8 cellular contexts compared by ENCODE assay signal in the genomic region with DNA sequence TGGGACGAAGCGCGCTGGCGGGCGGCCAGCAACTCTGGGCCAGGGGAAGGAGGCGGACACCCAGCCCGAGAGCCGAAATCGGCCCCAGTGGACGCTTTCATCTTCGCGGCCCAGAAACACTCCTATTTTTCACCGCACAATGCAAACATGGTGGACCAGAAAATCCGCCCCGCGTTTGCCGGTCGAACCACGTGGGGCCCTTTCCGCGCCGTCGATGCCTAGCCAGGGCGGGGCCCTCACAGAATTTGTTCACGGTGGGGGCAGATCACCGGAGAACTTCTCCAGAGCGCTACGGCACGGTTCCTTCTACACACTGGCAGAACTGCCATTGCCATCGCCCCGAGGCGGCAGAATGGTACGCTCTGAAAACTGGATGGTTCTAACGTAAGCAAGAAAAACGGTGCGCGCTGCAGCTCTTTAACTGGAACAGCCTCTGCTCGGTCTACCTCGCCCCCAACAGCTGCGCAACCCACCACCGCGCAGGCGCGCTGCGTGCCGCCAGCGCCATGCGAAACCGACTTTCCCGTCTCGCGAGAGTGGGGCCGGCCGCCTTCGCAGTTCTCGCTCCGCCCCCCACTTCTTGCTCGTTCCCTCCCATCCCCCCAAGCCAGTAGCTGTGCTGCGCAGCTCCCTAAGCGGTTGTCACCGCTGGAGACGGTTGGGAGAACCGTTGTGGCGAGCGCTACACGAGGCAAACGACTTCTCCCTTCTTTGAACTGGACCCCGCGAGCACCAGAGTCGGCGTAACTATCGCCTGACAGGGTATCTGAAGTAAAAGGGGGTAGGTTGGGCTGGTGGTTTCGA. TPM values are rescaled to one million over a fixed set of nuclear protein-coding genes. Genes with fewer than 3 reads are reported as not detected.
DNase-seq lines count a peak whose midpoint lies in the region; ATAC-seq, FAIRE-seq and TF ChIP-seq lines count a peak whose summit lies in the region.

A gene with protein sequence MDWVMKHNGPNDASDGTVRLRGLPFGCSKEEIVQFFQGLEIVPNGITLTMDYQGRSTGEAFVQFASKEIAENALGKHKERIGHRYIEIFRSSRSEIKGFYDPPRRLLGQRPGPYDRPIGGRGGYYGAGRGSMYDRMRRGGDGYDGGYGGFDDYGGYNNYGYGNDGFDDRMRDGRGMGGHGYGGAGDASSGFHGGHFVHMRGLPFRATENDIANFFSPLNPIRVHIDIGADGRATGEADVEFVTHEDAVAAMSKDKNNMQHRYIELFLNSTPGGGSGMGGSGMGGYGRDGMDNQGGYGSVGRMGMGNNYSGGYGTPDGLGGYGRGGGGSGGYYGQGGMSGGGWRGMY (plus strand): TSS at position 610 of the 804 bp plus-strand sequence. CDS start 5,158 bp downstream, outside the sequence.

- peaks cover 54% of the 10 kb centered on the region for H3K79me2 ChIP-seq in astrocyte (ENCODE audit: insufficient read depth, low read length)

- no peaks in the 10 kb centered on the region for H3K36me3 Mint-ChIP-seq in astrocyte (ENCODE audit: low read depth, unreplicated experiment)

- peak within 1 kb of the TSS; percentile 78 for H3K4me3 ChIP-seq in astrocyte (ENCODE audit: insufficient read depth, low read depth, low read length)
- peak within 1 kb of the TSS; percentile 67 for H3K4me3 ChIP-seq in rectal smooth muscle tissue (ENCODE audit: low read length)
- H3K4me3 ChIP-seq in vagina = peak within 1 kb of the TSS; percentile 97 to 98

- peak within 1 kb of the TSS; percentile 97 for H3K4me3 Mint-ChIP-seq in astrocyte (ENCODE audit: unreplicated experiment)

- peak; percentile 49 for DNase-seq in NCI-H2029 treated with DMSO at 0.1 percent for 48 hours (lab: John Stamatoyannopoulos, UW)
- peak; percentile 96 for DNase-seq in T-helper 22 cell (ENCODE audit: low read depth)
- peak; percentile 86 for DNase-seq in astrocyte (ENCODE audit: low read depth)
- peak; percentile 94 for DNase-seq in hepatic stellate cell (ENCODE audit: low spot score)
- DNase-seq in vagina (ENCODE audit: extremely low spot score in 2 of 2) = peak; percentile 97 to 98

- peaks cover 24% of the 10 kb centered on the region for H3K4me1 Mint-ChIP-seq in astrocyte (ENCODE audit: low read depth, unreplicated experiment)

- H2AFZ ChIP-seq in astrocyte (ENCODE audit: low read depth, low read length) = peak within 1 kb of the TSS; percentile 80

- peaks cover 2% of the 10 kb centered on the region for H3K9me3 Mint-ChIP-seq in astrocyte (ENCODE audit: unreplicated experiment)

- H3K4me2 ChIP-seq in astrocyte (ENCODE audit: low read length) = peak within 1 kb of the TSS; percentile 89

- H3K9ac ChIP-seq in astrocyte (ENCODE audit: low read length) (peak within 1 kb of the TSS; percentile 100), rectal smooth muscle tissue (ENCODE audit: low read length) (peak within 1 kb of the TSS; percentile 85)

- H3K4me1 ChIP-seq in astrocyte (ENCODE audit: insufficient read depth, low read length) (peaks cover 31% of the 10 kb centered on the region), rectal smooth muscle tissue (ENCODE audit: control insufficient read depth, insufficient read depth, low read length) (peaks cover 12% of the 10 kb centered on the region), vagina (peaks cover 53% of the 10 kb centered on the region)

- H3K27ac ChIP-seq in astrocyte (ENCODE audit: low read depth, low read length) (peak within 1 kb of the TSS; percentile 97), rectal smooth muscle tissue (ENCODE audit: low read depth, low read length) (peak within 1 kb of the TSS; percentile 86), vagina (peak within 1 kb of the TSS; percentile 100)

- TF ChIP-seq POLR2A in vagina (IDR thresholded peaks at IDR 0.05) = peak; percentile 17 to 100

- ATAC-seq in GM18511 (IDR thresholded peaks at IDR 0.05; ENCODE audit: unreplicated experiment) (peak; percentile 79), HG03025 (IDR thresholded peaks at IDR 0.05; ENCODE audit: low FRiP score, unreplicated experiment) (peak; percentile 76)

- intact Hi-C loops in vagina (cut with DNase I) = loop anchor here (2.0 to 10.0 kb wide), 2 partner anchors 447 to 573 kb away; a partner anchor contains a TSS

- H3K27ac Mint-ChIP-seq in astrocyte (ENCODE audit: unreplicated experiment) = peak within 1 kb of the TSS; percentile 100

- H3K27me3 ChIP-seq in astrocyte (ENCODE audit: insufficient read depth, low read length) = no peaks in the 10 kb centered on the region
- H3K27me3 ChIP-seq in rectal smooth muscle tissue (ENCODE audit: control insufficient read depth, insufficient read depth, low read length) = no peaks in the 10 kb centered on the region
- H3K27me3 ChIP-seq in vagina = no peaks in the 10 kb centered on the region

- peaks cover 7% of the 10 kb centered on the region for H3K36me3 ChIP-seq in astrocyte (ENCODE audit: insufficient read depth, low read length)
- H3K36me3 ChIP-seq in rectal smooth muscle tissue (ENCODE audit: control insufficient read depth, insufficient read depth, low read length) = no peaks in the 10 kb centered on the region
- H3K36me3 ChIP-seq in vagina = no peaks in the 10 kb centered on the region

- no peaks in the 10 kb centered on the region for H3K9me3 ChIP-seq in astrocyte (ENCODE audit: insufficient read depth, low read depth, low read length)
- H3K9me3 ChIP-seq in vagina = no peaks in the 10 kb centered on the region

- H3K27me3 Mint-ChIP-seq in astrocyte (ENCODE audit: low read depth, unreplicated experiment) = no peaks in the 10 kb centered on the region

- TF ChIP-seq CTCF in astrocyte (IDR thresholded peaks at IDR 0.05; ENCODE audit: insufficient read depth, low read depth, low read length) = no peak
- peak in 1 of 3 experiments; percentile 5 for TF ChIP-seq CTCF in vagina (IDR thresholded peaks at IDR 0.05)

- no peak for FAIRE-seq in astrocyte (lab: Jason Lieb, UNC)

- H4K20me1 ChIP-seq in astrocyte (ENCODE audit: insufficient read depth, low read length) = peaks cover 39% of the 10 kb centered on the region

RNA-seq across cellular contexts. Expression of the gene that starts here (rescaled TPM):
- total RNA-seq in astrocyte = 75.6 and 90.1 TPM in 2 replicates
- total RNA-seq in vagina = 90.4 TPM

Comparison
In these comparisons a context has a peak if more than half of its experiments do, and no peak if none do; other contexts are left out.
1. Peak in every context shown above with its lines: DNase-seq, ATAC-seq, H3K4me3 ChIP-seq and H3K27ac ChIP-seq.